Comparison of ENCODE assay signal across 17 cellular contexts in the genomic region with DNA sequence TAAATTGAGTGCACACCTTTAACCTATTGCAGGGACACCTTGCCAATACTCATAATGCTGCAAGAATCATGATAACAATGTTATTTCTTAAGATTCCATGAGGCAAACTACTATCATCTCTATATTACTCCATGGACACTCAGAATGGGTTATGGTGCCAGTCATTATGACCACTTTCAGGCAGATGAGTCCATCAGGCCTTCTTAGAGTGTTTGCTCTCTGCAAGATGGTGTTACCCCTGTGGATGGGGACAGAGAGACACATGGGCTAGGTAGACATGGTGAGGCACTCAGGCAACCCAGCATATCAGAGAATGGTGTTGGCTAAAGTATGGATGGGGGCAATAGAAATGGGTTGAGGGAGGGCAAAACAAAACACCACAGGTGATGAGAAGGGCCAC. TPM values are rescaled to one million over a fixed set of nuclear protein-coding genes. Genes with fewer than 3 reads are reported as not detected.
DNase-seq lines count a peak whose midpoint lies in the region; ATAC-seq and TF ChIP-seq lines count a peak whose summit lies in the region.
"Had no signal": no experiment of that assay in that cellular context is flagged by ENCODE, and none has a peak within 500 bp of the region (broad histone marks: within the 10 kb centered on the region; RNA-seq: fewer than 3 reads in every experiment).

No MANE protein-coding gene starts in this region.

- H3K27me3 ChIP-seq in suprapubic skin (no peaks in the 10 kb centered on the region), tibial nerve (no peaks in the 10 kb centered on the region)
- H3K27me3 ChIP-seq: heart right ventricle had no signal

- peak overlapping the region; percentile 72 for H3K27ac ChIP-seq in suprapubic skin
- peak overlapping the region in 2 of 4 donors; percentile 45 to 68 for H3K27ac ChIP-seq in tibial nerve
- H3K27ac ChIP-seq: WERI-Rb-1 had no signal

- H3K27ac Mint-ChIP-seq in activated naive CD4-positive, alpha-beta T cell treated with anti-CD3 and anti-CD28 coated beads, Interleukin-2, amount 50 U/mL, for 24 hours: peak overlapping the region; percentile 78
- H3K27ac Mint-ChIP-seq in activated T-helper 2 cell treated with anti-CD3 and anti-CD28 coated beads, Interferon-gamma antibody, Interleukin-2, Interleukin-4, amounts not matched to agents 10 μg/mL and 5 μg/mL and 100 μg/mL, durations not matched to agents 14 hours and 24 hours and 36 hours: peak overlapping the region; percentile 66
- peak overlapping the region; percentile 36 for H3K27ac Mint-ChIP-seq in mesothelial cell of epicardium

- no peaks in the 10 kb centered on the region for H3K27me3 Mint-ChIP-seq in activated naive CD4-positive, alpha-beta T cell treated with anti-CD3 and anti-CD28 coated beads, Interleukin-2, amount 50 U/mL, for 24 hours
- no peaks in the 10 kb centered on the region for H3K27me3 Mint-ChIP-seq in activated T-helper 2 cell treated with anti-CD3 and anti-CD28 coated beads, Interferon-gamma antibody, Interleukin-2, Interleukin-4, amounts not matched to agents 10 μg/mL and 5 μg/mL and 100 μg/mL, durations not matched to agents 14 hours and 24 hours and 36 hours (ENCODE audit: low read depth)
- H3K27me3 Mint-ChIP-seq in mesothelial cell of epicardium (ENCODE audit: low read depth): no peaks in the 10 kb centered on the region

- DNase-seq in activated naive CD4-positive, alpha-beta T cell treated with anti-CD3 and anti-CD28 coated beads, Interleukin-2, amount 50 U/mL, for 16 hours: no peak
- no peak for DNase-seq in activated T-helper 2 cell treated with anti-CD3 and anti-CD28 coated beads, Interferon-gamma antibody, Interleukin-2, Interleukin-4, amounts not matched to agents 10 μg/mL and 5 μg/mL and 100 μg/mL, durations not matched to agents 14 hours and 24 hours and 36 hours (ENCODE audit: low spot score)
- DNase-seq in mesothelial cell of epicardium (ENCODE audit: low spot score in 2 of 2, unreplicated experiment in 2 of 2): no peak
- no peak for DNase-seq in suprapubic skin (ENCODE audit: low spot score in 2 of 2)
- no peak for DNase-seq in NK-92 treated with Interleukin-12 subunit alpha and Interleukin-12 subunit beta, amount 100 ng/mL, for 24 hours (lab: John Stamatoyannopoulos, UW)
- DNase-seq in tibial nerve (ENCODE audit: low spot score in 2 of 2): no peak
- DNase-seq: Caco-2, caudate nucleus, heart right ventricle, NCI-H1436 treated with DMSO at 0.1 percent for 48 hours, retina, RPMI8226, SW 1271, WERI-Rb-1 had no signal

- peaks cover 60% of the 10 kb centered on the region for H3K4me1 Mint-ChIP-seq in activated naive CD4-positive, alpha-beta T cell treated with anti-CD3 and anti-CD28 coated beads, Interleukin-2, amount 50 U/mL, for 24 hours
- H3K4me1 Mint-ChIP-seq in activated T-helper 2 cell treated with anti-CD3 and anti-CD28 coated beads, Interferon-gamma antibody, Interleukin-2, Interleukin-4, amounts not matched to agents 10 μg/mL and 5 μg/mL and 100 μg/mL, durations not matched to agents 14 hours and 24 hours and 36 hours (ENCODE audit: low read depth): peaks cover 45% of the 10 kb centered on the region
- H3K4me1 Mint-ChIP-seq in mesothelial cell of epicardium: peaks cover 42% of the 10 kb centered on the region

- H3K9me3 Mint-ChIP-seq in activated naive CD4-positive, alpha-beta T cell treated with anti-CD3 and anti-CD28 coated beads, Interleukin-2, amount 50 U/mL, for 24 hours: no peaks in the 10 kb centered on the region
- H3K9me3 Mint-ChIP-seq in activated T-helper 2 cell treated with anti-CD3 and anti-CD28 coated beads, Interferon-gamma antibody, Interleukin-2, Interleukin-4, amounts not matched to agents 10 μg/mL and 5 μg/mL and 100 μg/mL, durations not matched to agents 14 hours and 24 hours and 36 hours: peaks cover 9% of the 10 kb centered on the region
- H3K9me3 Mint-ChIP-seq in mesothelial cell of epicardium: peaks cover 8% of the 10 kb centered on the region

- TF ChIP-seq EP300 in suprapubic skin (IDR thresholded peaks at IDR 0.05) (no peak), tibial nerve (IDR thresholded peaks at IDR 0.05) (no peak)

- TF ChIP-seq POLR2A in suprapubic skin (IDR thresholded peaks at IDR 0.05) (no peak), tibial nerve (IDR thresholded peaks at IDR 0.05) (no peak)

- TF ChIP-seq CTCF in mesothelial cell of epicardium (IDR thresholded peaks at IDR 0.05; ENCODE audit: unreplicated experiment): no peak
- no peak for TF ChIP-seq CTCF in suprapubic skin (IDR thresholded peaks at IDR 0.05)
- no peak for TF ChIP-seq CTCF in tibial nerve (IDR thresholded peaks at IDR 0.05)

- H3K36me3 ChIP-seq in suprapubic skin: no peaks in the 10 kb centered on the region
- no peaks in the 10 kb centered on the region for H3K36me3 ChIP-seq in tibial nerve
- H3K36me3 ChIP-seq: heart right ventricle, WERI-Rb-1 had no signal

- H3K36me3 Mint-ChIP-seq in activated naive CD4-positive, alpha-beta T cell treated with anti-CD3 and anti-CD28 coated beads, Interleukin-2, amount 50 U/mL, for 24 hours: peaks cover 4% of the 10 kb centered on the region
- peaks cover 14% of the 10 kb centered on the region for H3K36me3 Mint-ChIP-seq in activated T-helper 2 cell treated with anti-CD3 and anti-CD28 coated beads, Interferon-gamma antibody, Interleukin-2, Interleukin-4, amounts not matched to agents 10 μg/mL and 5 μg/mL and 100 μg/mL, durations not matched to agents 14 hours and 24 hours and 36 hours (ENCODE audit: low read depth)
- H3K36me3 Mint-ChIP-seq in mesothelial cell of epicardium: peaks cover 3% of the 10 kb centered on the region

- H3K9me3 ChIP-seq in suprapubic skin: no peaks in the 10 kb centered on the region
- no peaks in the 10 kb centered on the region for H3K9me3 ChIP-seq in tibial nerve
- H3K9me3 ChIP-seq: Caco-2 had no signal

- intact Hi-C loops in activated T-helper 2 cell treated with anti-CD3 and anti-CD28 coated beads, Interferon-gamma antibody, Interleukin-2, Interleukin-4, amounts not matched to agents 10 μg/mL and 5 μg/mL and 100 μg/mL, durations not matched to agents 14 hours and 24 hours and 36 hours (cut with micrococcal nuclease): loop anchor here (5.0 kb wide), 1 partner anchor 42 kb away; no protein-coding TSS in a partner anchor

- H3K4me3 ChIP-seq in suprapubic skin: no peak overlapping the region
- H3K4me3 ChIP-seq in tibial nerve: no peak overlapping the region
- H3K4me3 ChIP-seq: heart right ventricle had no signal

- H3K4me1 ChIP-seq in suprapubic skin (peaks cover 19% of the 10 kb centered on the region), tibial nerve (peaks cover 0 to 36% (median 2%) of the 10 kb centered on the region in 4 donors)

- ATAC-seq in GM21825 (IDR thresholded peaks at IDR 0.05; ENCODE audit: unreplicated experiment): no peak
- ATAC-seq: heart right ventricle had no signal

- H3K4me3 Mint-ChIP-seq in activated naive CD4-positive, alpha-beta T cell treated with anti-CD3 and anti-CD28 coated beads, Interleukin-2, amount 50 U/mL, for 24 hours: no peak overlapping the region
- H3K4me3 Mint-ChIP-seq in activated T-helper 2 cell treated with anti-CD3 and anti-CD28 coated beads, Interferon-gamma antibody, Interleukin-2, Interleukin-4, amounts not matched to agents 10 μg/mL and 5 μg/mL and 100 μg/mL, durations not matched to agents 14 hours and 24 hours and 36 hours (ENCODE audit: low read depth): peak overlapping the region; percentile 11
- no peak overlapping the region for H3K4me3 Mint-ChIP-seq in mesothelial cell of epicardium

RNA-seq across cellular contexts. Expression of a gene that starts 59.7 kb away (rescaled TPM):
- 208 and 211 TPM in 2 replicates for total RNA-seq in activated T-helper 2 cell treated with anti-CD3 and anti-CD28 coated beads, Interferon-gamma antibody, Interleukin-2, Interleukin-4, amounts not matched to agents 10 μg/mL and 5 μg/mL and 100 μg/mL, durations not matched to agents 14 hours and 24 hours and 36 hours
- total RNA-seq in mesothelial cell of epicardium (not detected in 3 replicates), suprapubic skin (not detected), tibial nerve (not detected)
- total RNA-seq: Caco-2, HFFc6 had no signal

Comparison
In these comparisons a context has a peak if more than half of its experiments do, and no peak if none do; other contexts are left out.
1. RNA of a gene that starts 59.7 kb away (total RNA-seq): 208 to 211 TPM in activated T-helper 2 cell treated with anti-CD3 and anti-CD28 coated beads, Interferon-gamma antibody, Interleukin-2, Interleukin-4, amounts not matched to agents 10 μg/mL and 5 μg/mL and 100 μg/mL, durations not matched to agents 14 hours and 24 hours and 36 hours; not detected in mesothelial cell of epicardium, not detected in suprapubic skin and not detected in tibial nerve; every median in the first group is over 100 times any median in the second.
2. Peak in every context shown above with its lines, with median percentiles within 50 percentile points of each other: H3K27ac Mint-ChIP-seq.